Comparison of ENCODE assay signal across 10 cellular contexts in the genomic region with DNA sequence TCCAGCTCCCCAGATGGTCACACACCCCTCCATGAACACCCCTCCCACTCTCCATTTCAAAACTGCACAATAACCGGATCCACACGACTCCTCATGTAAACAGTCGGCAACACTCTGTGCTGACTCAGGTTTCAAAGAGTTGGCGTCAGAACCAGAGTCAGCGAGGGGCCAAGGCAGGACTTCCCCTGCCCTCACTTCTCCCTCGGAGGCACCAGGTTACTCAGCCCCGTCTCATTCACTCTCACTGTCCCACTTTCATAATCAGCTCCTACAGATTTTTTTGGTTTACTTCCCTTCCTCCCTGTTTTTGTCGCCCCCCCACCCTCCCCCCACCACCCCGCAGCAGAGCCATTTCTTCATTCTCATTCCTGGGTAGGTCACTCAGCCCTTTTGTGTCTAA. TPM values are rescaled to one million over a fixed set of nuclear protein-coding genes. Genes with fewer than 3 reads are reported as not detected.
DNase-seq lines count a peak whose midpoint lies in the region; ATAC-seq and TF ChIP-seq lines count a peak whose summit lies in the region.
"Had no signal": no experiment of that assay in that cellular context is flagged by ENCODE, and none has a peak within 500 bp of the region (broad histone marks: within the 10 kb centered on the region; RNA-seq: fewer than 3 reads in every experiment).

No MANE protein-coding gene starts in this region.

- H3K4me1 Mint-ChIP-seq in activated CD4-positive, alpha-beta T cell treated with anti-CD3 and anti-CD28 coated beads for 36 hours, result peaks cover 47% of the 10 kb centered on the region
- H3K4me1 Mint-ChIP-seq in activated CD4-positive, alpha-beta T cell treated with anti-CD3 and anti-CD28 coated beads, Interleukin-2, amount 10 ng/mL, durations not matched to agents 7 days and 5 days, result peaks cover 39% of the 10 kb centered on the region

- H3K9me3 Mint-ChIP-seq in activated CD4-positive, alpha-beta T cell treated with anti-CD3 and anti-CD28 coated beads for 36 hours (ENCODE audit: low read depth), result no peaks in the 10 kb centered on the region
- H3K9me3 Mint-ChIP-seq in activated CD4-positive, alpha-beta T cell treated with anti-CD3 and anti-CD28 coated beads, Interleukin-2, amount 10 ng/mL, durations not matched to agents 7 days and 5 days, result no peaks in the 10 kb centered on the region
- H3K9me3 Mint-ChIP-seq: GM23338 had no signal

- H3K27ac Mint-ChIP-seq in activated CD4-positive, alpha-beta T cell treated with anti-CD3 and anti-CD28 coated beads for 36 hours, result no peak overlapping the region
- H3K27ac Mint-ChIP-seq in activated CD4-positive, alpha-beta T cell treated with anti-CD3 and anti-CD28 coated beads, Interleukin-2, amount 10 ng/mL, durations not matched to agents 7 days and 5 days, result no peak overlapping the region
- H3K27ac Mint-ChIP-seq: GM23338 had no signal

- no peak overlapping the region for H3K4me3 ChIP-seq in astrocyte of the spinal cord (ENCODE audit: low read depth, low read length)
- H3K4me3 ChIP-seq: GM23338, tibial artery had no signal

- ATAC-seq in activated CD4-positive, alpha-beta T cell treated with anti-CD3 and anti-CD28 coated beads for 36 hours, result peak; percentile 75
- peak; percentile 10 for ATAC-seq in omental fat pad (ENCODE audit: low FRiP score)
- ATAC-seq in HG02759 (IDR thresholded peaks at IDR 0.05; ENCODE audit: unreplicated experiment), result no peak
- ATAC-seq: GM23338 had no signal

- TF ChIP-seq CTCF in astrocyte of the spinal cord (IDR thresholded peaks at IDR 0.05; ENCODE audit: low read depth, low read length) (no peak), omental fat pad (IDR thresholded peaks at IDR 0.05) (no peak)

- CTCF ChIA-PET in activated CD4-positive, alpha-beta T cell treated with anti-CD3 and anti-CD28 coated beads for 36 hours (lab: Charles Lee), result interaction anchor here (1.6 kb wide), 1 partner anchor 83 kb away, joined by 6 read pairs; no protein-coding TSS in a partner anchor
- CTCF ChIA-PET in activated CD4-positive, alpha-beta T cell treated with anti-CD3 and anti-CD28 coated beads, Interleukin-2, amount 10 ng/mL, durations not matched to agents 7 days and 5 days (lab: Charles Lee), result no interaction called here

- POLR2A ChIA-PET in activated CD4-positive, alpha-beta T cell treated with anti-CD3 and anti-CD28 coated beads for 36 hours (lab: Charles Lee), result no interaction called here
- POLR2A ChIA-PET in activated CD4-positive, alpha-beta T cell treated with anti-CD3 and anti-CD28 coated beads, Interleukin-2, amount 10 ng/mL, durations not matched to agents 7 days and 5 days (lab: Charles Lee), result no interaction called here

- H3K36me3 Mint-ChIP-seq in activated CD4-positive, alpha-beta T cell treated with anti-CD3 and anti-CD28 coated beads for 36 hours (ENCODE audit: low read depth), result no peaks in the 10 kb centered on the region
- peaks cover 7% of the 10 kb centered on the region for H3K36me3 Mint-ChIP-seq in activated CD4-positive, alpha-beta T cell treated with anti-CD3 and anti-CD28 coated beads, Interleukin-2, amount 10 ng/mL, durations not matched to agents 7 days and 5 days (ENCODE audit: low read depth)

- in situ Hi-C loops in astrocyte of the spinal cord (cut with HindIII; ENCODE audit: low sequenced_read_pairs), result no loop called here

- H3K4me3 Mint-ChIP-seq in activated CD4-positive, alpha-beta T cell treated with anti-CD3 and anti-CD28 coated beads for 36 hours, result no peak overlapping the region
- H3K4me3 Mint-ChIP-seq in activated CD4-positive, alpha-beta T cell treated with anti-CD3 and anti-CD28 coated beads, Interleukin-2, amount 10 ng/mL, durations not matched to agents 7 days and 5 days, result no peak overlapping the region
- H3K4me3 Mint-ChIP-seq: GM23338 had no signal

- H3K27me3 Mint-ChIP-seq in activated CD4-positive, alpha-beta T cell treated with anti-CD3 and anti-CD28 coated beads for 36 hours, result peaks cover 4% of the 10 kb centered on the region
- no peaks in the 10 kb centered on the region for H3K27me3 Mint-ChIP-seq in activated CD4-positive, alpha-beta T cell treated with anti-CD3 and anti-CD28 coated beads, Interleukin-2, amount 10 ng/mL, durations not matched to agents 7 days and 5 days

- intact Hi-C loops in activated CD4-positive, alpha-beta T cell treated with anti-CD3 and anti-CD28 coated beads for 36 hours (cut with DNase I, micrococcal nuclease), result no loop called here

- peak; percentile 75 for DNase-seq in activated CD4-positive, alpha-beta T cell treated with anti-CD3 and anti-CD28 coated beads for 36 hours
- no peak for DNase-seq in activated CD4-positive, alpha-beta T cell treated with anti-CD3 and anti-CD28 coated beads, Interleukin-2, amount 10 ng/mL, durations not matched to agents 7 days and 5 days
- peak; percentile 48 for DNase-seq in M059J (ENCODE audit: low read depth)
- peak; percentile 70 for DNase-seq in astrocyte of the spinal cord (ENCODE audit: low read depth, low spot score)
- no peak for DNase-seq in omental fat pad (ENCODE audit: low spot score)
- DNase-seq in NCI-H526 (lab: John Stamatoyannopoulos, UW), result no peak
- DNase-seq in OCI-M1 (lab: John Stamatoyannopoulos, UW), result no peak
- DNase-seq: tibial artery had no signal

RNA-seq across cellular contexts. Expression of a gene that starts 2.7 kb away (rescaled TPM):
- 10 to 100 TPM; 40.3 to 48.4 TPM for total RNA-seq in activated CD4-positive, alpha-beta T cell treated with anti-CD3 and anti-CD28 coated beads for 36 hours
- total RNA-seq in activated CD4-positive, alpha-beta T cell treated with anti-CD3 and anti-CD28 coated beads, Interleukin-2, amount 10 ng/mL, durations not matched to agents 7 days and 5 days, result 10 to 100 TPM; 81.7 to 97.1 TPM
- 313 and 355 TPM in 2 replicates for total RNA-seq in M059J (2014; rRNA removed; shearing (Covaris generic))
- total RNA-seq in omental fat pad, result 1,000 to 10,000 TPM in 2 of 4 donors, 100 to 1,000 TPM in 1, 10 to 100 TPM in 1; 92.8 to 1,509 (median 915) TPM

RNA-seq across cellular contexts. Expression of a gene that starts 18.5 kb away (rescaled TPM):
- 10 to 100 TPM; 58.8 to 59.2 TPM for total RNA-seq in activated CD4-positive, alpha-beta T cell treated with anti-CD3 and anti-CD28 coated beads for 36 hours
- 10 to 100 TPM; 76.9 to 82.0 TPM for total RNA-seq in activated CD4-positive, alpha-beta T cell treated with anti-CD3 and anti-CD28 coated beads, Interleukin-2, amount 10 ng/mL, durations not matched to agents 7 days and 5 days
- 46.5 and 47.7 TPM in 2 replicates for total RNA-seq in M059J (2014; rRNA removed; shearing (Covaris generic))
- total RNA-seq in omental fat pad, result 10 to 100 TPM; 31.2 to 43.8 (median 38.9) TPM

RNA-seq across cellular contexts. Expression of a gene that starts 40.1 kb away (rescaled TPM):
- under 1 TPM; 0.82 to 0.98 TPM for total RNA-seq in activated CD4-positive, alpha-beta T cell treated with anti-CD3 and anti-CD28 coated beads for 36 hours
- under 1 TPM; 0.35 TPM for total RNA-seq in activated CD4-positive, alpha-beta T cell treated with anti-CD3 and anti-CD28 coated beads, Interleukin-2, amount 10 ng/mL, durations not matched to agents 7 days and 5 days
- 0.07 and 1.4 TPM in 2 replicates for total RNA-seq in M059J (2014; rRNA removed; shearing (Covaris generic))
- 1 to 10 TPM in 3 of 4 donors, not detected in 1; 1.0 to 3.1 (median 1.3) TPM for total RNA-seq in omental fat pad

RNA-seq across cellular contexts. Expression of a gene that starts 50.2 kb away (rescaled TPM):
- total RNA-seq in activated CD4-positive, alpha-beta T cell treated with anti-CD3 and anti-CD28 coated beads for 36 hours, result 1 to 10 TPM; 2.4 to 4.7 TPM
- 10 to 100 TPM; 25.9 to 45.1 TPM for total RNA-seq in activated CD4-positive, alpha-beta T cell treated with anti-CD3 and anti-CD28 coated beads, Interleukin-2, amount 10 ng/mL, durations not matched to agents 7 days and 5 days
- not detected in 2 replicates for total RNA-seq in M059J (2014; rRNA removed; shearing (Covaris generic))
- 10 to 100 TPM in 2 of 4 donors, 1 to 10 TPM in 2; 7.4 to 53.9 (median 11.2) TPM for total RNA-seq in omental fat pad

Comparison
In these comparisons a context has a peak if more than half of its experiments do, and no peak if none do; other contexts are left out.
1. DNase-seq: peak in activated CD4-positive, alpha-beta T cell treated with anti-CD3 and anti-CD28 coated beads for 36 hours (single experiment), M059J (single experiment) and astrocyte of the spinal cord (single experiment); none in activated CD4-positive, alpha-beta T cell treated with anti-CD3 and anti-CD28 coated beads, Interleukin-2, amount 10 ng/mL, durations not matched to agents 7 days and 5 days (single experiment), omental fat pad (single experiment), NCI-H526 (0 of 2) and OCI-M1 (single experiment).